Comparison of ENCODE assay signal across 1 cellular context in genomic region chr3:46935168-46935858, GRCh38.
TF ChIP-seq lines count a peak whose summit lies in the region.

No MANE protein-coding gene starts in this region.

TF ChIP-seq in SK-N-SH, 30 proteins besides CTCF, POLR2A, EP300 and RAD21 (continued from another document):
- TF ChIP-seq USF1 (IDR thresholded peaks at IDR 0.05; ENCODE audit: borderline replicate concordance, low read depth) (no peak), NRF1 (IDR thresholded peaks at IDR 0.05; ENCODE audit: low read depth, low read length) (no peak), ZBTB33 (IDR thresholded peaks at IDR 0.05; ENCODE audit: borderline replicate concordance, low read depth) (no peak), SMC3 (IDR thresholded peaks at IDR 0.05; ENCODE audit: low read depth, low read length) (0 out of 2 replicates have a peak, but pooled peaks have one; percentile 10), MEF2A (IDR thresholded peaks at IDR 0.05; ENCODE audit: borderline replicate concordance, low read depth) (no peak), IRF3 (IDR thresholded peaks at IDR 0.05; ENCODE audit: low read depth, low read length) (no peak)
TF ChIP-seq in SK-N-SH: peak in this region for 17.
